Comparison of ENCODE assay signal across 8 cellular contexts in genomic region chr3:150763841-150764483, GRCh38. TPM values are rescaled to one million over a fixed set of nuclear protein-coding genes. Genes with fewer than 3 reads are reported as not detected.
DNase-seq lines count a peak whose midpoint lies in the region; ATAC-seq and TF ChIP-seq lines count a peak whose summit lies in the region.

No MANE protein-coding gene starts in this region.

- TF ChIP-seq POLR2A in prostate gland (IDR thresholded peaks at IDR 0.05) = no peak

- BruUV-seq in Calu3 (replicated peaks; lab: Mats Ljungman, UMichigan) = TSS peak; percentile 88

- H3K4me3 Mint-ChIP-seq in Calu3 (ENCODE audit: low read depth, unreplicated experiment) = peak overlapping the region; percentile 88

- peaks cover 40% of the 10 kb centered on the region for H3K36me3 Mint-ChIP-seq in Calu3 (ENCODE audit: insufficient read depth, unreplicated experiment)

- H3K27me3 ChIP-seq in HUES48 (ENCODE audit: control insufficient read depth, insufficient read depth, low read length) (peaks cover 36% of the 10 kb centered on the region), prostate gland (replicated peaks; ENCODE audit: insufficient read depth) (no peaks in the 10 kb centered on the region)

- peak; percentile 68 for TF ChIP-seq CTCF in Calu3 (IDR thresholded peaks at IDR 0.05; ENCODE audit: unreplicated experiment)
- peak; percentile 79 for TF ChIP-seq CTCF in RWPE1 (conservative IDR thresholded peaks at IDR 0.05; ENCODE audit: low read depth)
- TF ChIP-seq CTCF in astrocyte of the spinal cord (IDR thresholded peaks at IDR 0.05; ENCODE audit: low read depth, low read length) = peak; percentile 59
- TF ChIP-seq CTCF in prostate gland (IDR thresholded peaks at IDR 0.05) = peak in 3 of 4 experiments; percentile 37 to 62 (median 61)

- in situ Hi-C loops in astrocyte of the spinal cord (cut with HindIII; ENCODE audit: low sequenced_read_pairs) = no loop called here

- ATAC-seq in GM19397 (IDR thresholded peaks at IDR 0.05; ENCODE audit: unreplicated experiment) = peak; percentile 12

- 4% methylated on average over 27 of the region's 27 CpGs for WGBS in prostate gland

- DNase-seq in Calu3 (peak; percentile 83), RWPE1 (ENCODE audit: low spot score) (peak; percentile 55), astrocyte of the spinal cord (ENCODE audit: low read depth, low spot score) (no peak), hepatic stellate cell (ENCODE audit: low spot score) (peak; percentile 72), prostate gland (ENCODE audit: low spot score) (peak; percentile 67), GM19238 (ENCODE audit: insufficient read length, low spot score) (no peak)

- H3K9ac ChIP-seq in HUES48 (ENCODE audit: low read depth, low read length) = peak overlapping the region; percentile 46; the same call in 1 of the 2 replicates

- H3K36me3 ChIP-seq in HUES48 (ENCODE audit: control insufficient read depth, insufficient read depth, low read length) (peaks cover 5% of the 10 kb centered on the region; the same call in 1 of the 2 replicates), prostate gland (no peaks in the 10 kb centered on the region)

- H3K9me3 ChIP-seq in HUES48 (ENCODE audit: control insufficient read depth, insufficient read depth, low read length) (no peaks in the 10 kb centered on the region), prostate gland (no peaks in the 10 kb centered on the region)

- H3K27ac Mint-ChIP-seq in Calu3 (ENCODE audit: unreplicated experiment) = peak overlapping the region; percentile 97

- intact Hi-C loops in Calu3 (cut with micrococcal nuclease; ENCODE audit: unreplicated experiment) = loop anchor here (2.0 to 5.0 kb wide), 3 partner anchors 43 to 217 kb away; partner anchors contain the start of genes EIF2A, SELENOT and SERP1
- intact Hi-C loops in prostate gland (cut with DNase I) = loop anchor here (5.0 to 10.0 kb wide), 5 partner anchors 42 to 1799 kb away; partner anchors contain the start of genes EIF2A, SELENOT, SERP1 and TSC22D2

- H3K4me1 Mint-ChIP-seq in Calu3 (ENCODE audit: low read depth, unreplicated experiment) = peaks cover 44% of the 10 kb centered on the region

- H3K27me3 Mint-ChIP-seq in Calu3 (ENCODE audit: unreplicated experiment) = no peaks in the 10 kb centered on the region

- peak overlapping the region; percentile 78 for H3K4me3 ChIP-seq in HUES48 (ENCODE audit: low read depth, low read length)
- H3K4me3 ChIP-seq in astrocyte of the spinal cord (ENCODE audit: low read depth, low read length) = peak overlapping the region; percentile 86
- peak overlapping the region; percentile 74 to 98 for H3K4me3 ChIP-seq in prostate gland

- CTCF ChIA-PET in Calu3 (lab: Charles Lee) (interaction anchor here (0.7 to 2.4 kb wide), 11 partner anchors 11 to 356 kb away, joined by 3 to 12 read pairs (median 4); partner anchors contain the start of genes ERICH6 and TSC22D2), RWPE1 (lab: Yijun Ruan, JAX) (interaction anchor here (0.7 to 1.9 kb wide), 5 partner anchors 21 to 99 kb away, joined by 3 to 5 read pairs (median 3); no protein-coding TSS in a partner anchor)

- H3K27ac ChIP-seq in HUES48 (ENCODE audit: low read depth, low read length) = peak overlapping the region; percentile 62
- peak overlapping the region; percentile 97 for H3K27ac ChIP-seq in RWPE1
- peak overlapping the region; percentile 98 to 100 for H3K27ac ChIP-seq in prostate gland

- H3K4me1 ChIP-seq in HUES48 (ENCODE audit: control insufficient read depth, insufficient read depth, low read length) = peaks cover 29% of the 10 kb centered on the region
- H3K4me1 ChIP-seq in prostate gland (replicated peaks) = peaks cover 4% of the 10 kb centered on the region

- no peaks in the 10 kb centered on the region for H3K9me3 Mint-ChIP-seq in Calu3 (ENCODE audit: low read depth, unreplicated experiment)

- POLR2A ChIA-PET in RWPE1 (lab: Yijun Ruan, JAX; ENCODE audit: low non-redundant PET) = interaction anchor here (1.5 to 1.6 kb wide), 2 partner anchors 11 to 24 kb away, joined by 3 to 4 read pairs; no protein-coding TSS in a partner anchor

RNA-seq across cellular contexts. Expression of gene SIAH2, which starts 1.0 kb away (rescaled TPM):
- total RNA-seq in Calu3 (2022) (30.6 and 33.6 TPM in 2 replicates), prostate gland (10 to 100 TPM; 47.4 to 48.9 TPM)

Comparison
In these comparisons a context has a peak if more than half of its experiments do, and no peak if none do; other contexts are left out.
1. DNase-seq: peak in Calu3 (single experiment), RWPE1 (single experiment), hepatic stellate cell (single experiment) and prostate gland (single experiment); none in astrocyte of the spinal cord (single experiment) and GM19238 (single experiment).
2. Peak in every context shown above with its lines, with median percentiles within 50 percentile points of each other: CTCF ChIP-seq, H3K27ac ChIP-seq and H3K4me3 ChIP-seq.